ENCODE assay signal across 20 cellular contexts in genomic region chr1:224292419-224292818, GRCh38.
"Had no signal": no experiment of that assay in that cellular context is flagged by ENCODE, and none has a peak within 500 bp of the region (broad histone marks: within the 10 kb centered on the region; RNA-seq: fewer than 3 reads in every experiment).

No MANE protein-coding gene starts in this region.

- H3K9me3 ChIP-seq: gastrocnemius medialis, left lung, spleen, testis, upper lobe of left lung had no signal

- H3K9me3 Mint-ChIP-seq: activated CD4-positive, alpha-beta T cell treated with anti-CD3 and anti-CD28 coated beads, Interleukin-2, amount 10 ng/mL, durations not matched to agents 24 days and 14 days; activated CD8-positive, alpha-beta T cell treated with anti-CD3 and anti-CD28 coated beads for 36 hours; activated naive CD4-positive, alpha-beta T cell treated with anti-CD3 and anti-CD28 coated beads for 36 hours; activated naive CD8-positive, alpha-beta T cell treated with anti-CD3 and anti-CD28 coated beads, Interleukin-2, amount 50 U/mL, for 24 hours; stimulated activated memory B cell treated with anti-CD40 and anti-IgM and Interleukin-4, amounts not matched to agents 10 μg/mL and 1 μg/mL and 100 μg/mL, for 72 hours had no signal

- ATAC-seq: activated CD8-positive, alpha-beta T cell treated with anti-CD3 and anti-CD28 coated beads for 36 hours; activated naive CD8-positive, alpha-beta T cell treated with anti-CD3 and anti-CD28 coated beads, Interleukin-2, amount 50 U/mL, for 24 hours; gastrocnemius medialis; left lung; stimulated activated memory B cell treated with anti-CD40 and anti-IgM and Interleukin-4, amounts not matched to agents 10 μg/mL and 1 μg/mL and 100 μg/mL, for 72 hours had no signal

- H3K4me1 Mint-ChIP-seq: activated CD4-positive, alpha-beta T cell treated with anti-CD3 and anti-CD28 coated beads, Interleukin-2, amount 10 ng/mL, durations not matched to agents 24 days and 14 days; activated naive CD8-positive, alpha-beta T cell treated with anti-CD3 and anti-CD28 coated beads, Interleukin-2, amount 50 U/mL, for 24 hours; stimulated activated memory B cell treated with anti-CD40 and anti-IgM and Interleukin-4, amounts not matched to agents 10 μg/mL and 1 μg/mL and 100 μg/mL, for 72 hours had no signal

- H3K4me3 Mint-ChIP-seq: activated CD4-positive, alpha-beta T cell treated with anti-CD3 and anti-CD28 coated beads, Interleukin-2, amount 10 ng/mL, durations not matched to agents 24 days and 14 days; activated CD8-positive, alpha-beta T cell treated with anti-CD3 and anti-CD28 coated beads for 36 hours; activated naive CD4-positive, alpha-beta T cell treated with anti-CD3 and anti-CD28 coated beads for 36 hours; activated naive CD8-positive, alpha-beta T cell treated with anti-CD3 and anti-CD28 coated beads, Interleukin-2, amount 50 U/mL, for 24 hours; stimulated activated memory B cell treated with anti-CD40 and anti-IgM and Interleukin-4, amounts not matched to agents 10 μg/mL and 1 μg/mL and 100 μg/mL, for 72 hours had no signal

- H3K27me3 Mint-ChIP-seq: activated CD4-positive, alpha-beta T cell treated with anti-CD3 and anti-CD28 coated beads, Interleukin-2, amount 10 ng/mL, durations not matched to agents 24 days and 14 days; activated CD8-positive, alpha-beta T cell treated with anti-CD3 and anti-CD28 coated beads for 36 hours; activated naive CD8-positive, alpha-beta T cell treated with anti-CD3 and anti-CD28 coated beads, Interleukin-2, amount 50 U/mL, for 24 hours; stimulated activated memory B cell treated with anti-CD40 and anti-IgM and Interleukin-4, amounts not matched to agents 10 μg/mL and 1 μg/mL and 100 μg/mL, for 72 hours had no signal

- H3K27ac Mint-ChIP-seq: activated CD4-positive, alpha-beta T cell treated with anti-CD3 and anti-CD28 coated beads, Interleukin-2, amount 10 ng/mL, durations not matched to agents 24 days and 14 days; activated CD8-positive, alpha-beta T cell treated with anti-CD3 and anti-CD28 coated beads for 36 hours; activated naive CD4-positive, alpha-beta T cell treated with anti-CD3 and anti-CD28 coated beads for 36 hours; activated naive CD8-positive, alpha-beta T cell treated with anti-CD3 and anti-CD28 coated beads, Interleukin-2, amount 50 U/mL, for 24 hours; stimulated activated memory B cell treated with anti-CD40 and anti-IgM and Interleukin-4, amounts not matched to agents 10 μg/mL and 1 μg/mL and 100 μg/mL, for 72 hours had no signal

- H3K4me1 ChIP-seq: left lung, spleen, testis, upper lobe of left lung had no signal

- H3K27me3 ChIP-seq: gastrocnemius medialis, left lung, spleen, testis, upper lobe of left lung had no signal

- DNase-seq: activated CD4-positive, alpha-beta T cell treated with anti-CD3 and anti-CD28 coated beads, Interleukin-2, amount 10 ng/mL, durations not matched to agents 24 days and 14 days; activated CD8-positive, alpha-beta T cell treated with anti-CD3 and anti-CD28 coated beads for 36 hours; activated naive CD4-positive, alpha-beta T cell treated with anti-CD3 and anti-CD28 coated beads for 36 hours; activated naive CD8-positive, alpha-beta T cell treated with anti-CD3 and anti-CD28 coated beads, Interleukin-2, amount 50 U/mL, for 24 hours; activated T-cell treated with anti-CD3 and anti-CD28 coated beads, Interleukin-2, amount 50 U/mL, for 1 hour; aorta; cerebellar nuclear complex; effector CD8-positive, alpha-beta T cell; gastrocnemius medialis; head of caudate nucleus; kidney; left lung; occipital lobe; retina; spleen; stimulated activated CD4-positive, alpha-beta T cell treated with anti-CD3 and anti-CD28 coated beads, Interleukin-4, amount 100 ng/mL, for 4 hours; testis; upper lobe of left lung had no signal

- H3K4me3 ChIP-seq: gastrocnemius medialis, left lung, spleen, testis, upper lobe of left lung had no signal

- H3K27ac ChIP-seq: gastrocnemius medialis, left lung, spleen, testis, upper lobe of left lung had no signal

- FAIRE-seq: endothelial cell of umbilical vein, kidney had no signal
